ENCODE assay signal across 8 cellular contexts in genomic region chr2:26184555-26185303, GRCh38. TPM values are rescaled to one million over a fixed set of nuclear protein-coding genes. Genes with fewer than 3 reads are reported as not detected.
DNase-seq lines count a peak whose midpoint lies in the region; ATAC-seq, FAIRE-seq and TF ChIP-seq lines count a peak whose summit lies in the region.

No MANE protein-coding gene starts in this region.

- H3K9ac ChIP-seq in endothelial cell of umbilical vein (replicated peaks; ENCODE audit: extremely low read depth, insufficient read depth, low read length) (peak overlapping the region; percentile 55), muscle layer of colon (ENCODE audit: low read length) (no peak overlapping the region)

- H3K9me1 ChIP-seq in endothelial cell of umbilical vein (replicated peaks; ENCODE audit: control insufficient read depth, extremely low read depth, insufficient read depth, low read length) = no peaks in the 10 kb centered on the region

- no peaks in the 10 kb centered on the region for H3K36me3 ChIP-seq in endothelial cell of umbilical vein (ENCODE audit: control insufficient read depth in 2 of 2, extremely low read depth in 1 of 2, insufficient read depth in 2 of 2, low read length in 2 of 2)
- peaks cover 4% of the 10 kb centered on the region for H3K36me3 ChIP-seq in muscle layer of colon (ENCODE audit: insufficient read depth, low read length)

- CTCF ChIA-PET in endothelial cell of umbilical vein (lab: Charles Lee) = interaction anchor here (0.5 to 3.2 kb wide), 32 partner anchors 8 to 349 kb away, joined by 3 to 26 read pairs (median 4); partner anchors contain the start of genes GAREM2, KIF3C and RAB10

- H3K27me3 ChIP-seq in endothelial cell of umbilical vein (ENCODE audit: control insufficient read depth in 2 of 2, insufficient read depth in 2 of 2, low read length in 2 of 2) (no peaks in the 10 kb centered on the region), muscle layer of colon (ENCODE audit: control insufficient read depth in 1 of 2, insufficient read depth in 2 of 2, low read length in 2 of 2) (no peaks in the 10 kb centered on the region)

- H4K20me1 ChIP-seq in endothelial cell of umbilical vein (replicated peaks; ENCODE audit: control insufficient read depth, extremely low read depth, insufficient read depth, low read length) = no peaks in the 10 kb centered on the region

- BruUV-seq in endothelial cell of umbilical vein (replicated peaks; lab: Mats Ljungman, UMichigan) = no TSS peak

- H3K9me3 ChIP-seq in endothelial cell of umbilical vein (replicated peaks; ENCODE audit: control insufficient read depth, insufficient read depth, low read length) = no peaks in the 10 kb centered on the region
- no peaks in the 10 kb centered on the region for H3K9me3 ChIP-seq in muscle layer of colon (ENCODE audit: low read length)

- H3K4me3 ChIP-seq in endothelial cell of umbilical vein (replicated peaks in 1 of 3; ENCODE audit: insufficient read depth in 1 of 3, low read depth in 1 of 3, low read length in 3 of 3) = peak overlapping the region; percentile 50 to 52 (median 51)
- H3K4me3 ChIP-seq in muscle layer of colon (ENCODE audit: low read depth in 1 of 2, low read length in 2 of 2) = peak overlapping the region; percentile 61 to 71

- ATAC-seq in GM21423 (IDR thresholded peaks at IDR 0.05; ENCODE audit: unreplicated experiment) = peak; percentile 81

- H3K27ac ChIP-seq in endothelial cell of umbilical vein (ENCODE audit: insufficient read depth, low read depth, low read length) = no peak overlapping the region
- peak overlapping the region; percentile 75 for H3K27ac ChIP-seq in muscle layer of colon (ENCODE audit: low read depth, low read length)

- no peaks in the 10 kb centered on the region for H3K79me2 ChIP-seq in endothelial cell of umbilical vein (ENCODE audit: control insufficient read depth, insufficient read depth, low read length)

- peak; percentile 53 for TF ChIP-seq POLR2A in endothelial cell of umbilical vein (IDR thresholded peaks at IDR 0.05; ENCODE audit: low read depth, low read length)

- H3K4me2 ChIP-seq in endothelial cell of umbilical vein (ENCODE audit: insufficient read depth, low read length) = peak overlapping the region; percentile 69

- H3K4me1 ChIP-seq in endothelial cell of umbilical vein (ENCODE audit: control insufficient read depth, extremely low read depth, insufficient read depth, low read length) = peaks cover 3% of the 10 kb centered on the region
- peaks cover 5% of the 10 kb centered on the region for H3K4me1 ChIP-seq in muscle layer of colon (ENCODE audit: insufficient read depth, low read length)

- peak; percentile 70 to 84 for TF ChIP-seq CTCF in endothelial cell of umbilical vein (IDR thresholded peaks at IDR 0.05; ENCODE audit: extremely low read depth in 1 of 2, insufficient read depth in 1 of 2, low read depth in 1 of 2, low read length in 2 of 2)

- dilution Hi-C loops in endothelial cell of umbilical vein (cut with MboI; ENCODE audit: extremely low pct_ligation_motif_present, low sequenced_read_pairs) = no loop called here

- H2AFZ ChIP-seq in endothelial cell of umbilical vein (ENCODE audit: low read depth, low read length) = peak overlapping the region; percentile 89

- POLR2A ChIA-PET in endothelial cell of umbilical vein (lab: Charles Lee) = no interaction called here

- peak; percentile 73 for FAIRE-seq in endothelial cell of umbilical vein (lab: Jason Lieb, UNC)

- DNase-seq in Caki2 (ENCODE audit: low read depth) (peak; percentile 61), LoVo (ENCODE audit: low spot score) (peak; percentile 43), endothelial cell of umbilical vein (ENCODE audit: low read depth, low spot score) (peak; percentile 86), NCI-H226 (no peak)
- DNase-seq in activated CD8-positive, alpha-beta memory T cell treated with anti-CD3 and anti-CD28 coated beads for 1 hour (ENCODE audit: extremely low read depth in 1 of 2, low read depth in 1 of 2) = peak; percentile 70 to 76
- peak; percentile 53 for DNase-seq in stimulated activated CD8-positive, alpha-beta memory T cell treated with anti-CD3 and anti-CD28 coated beads, Interleukin-7, amount 100 ng/mL, for 24 hours (ENCODE audit: low read depth)

- in situ Hi-C loops in Caki2 (cut with HindIII; ENCODE audit: low pct_unique_long_range_greater_than_20kb, low sequenced_read_pairs) = no loop called here

- intact Hi-C loops in endothelial cell of umbilical vein (cut with micrococcal nuclease) = no loop called here

TF ChIP-seq in endothelial cell of umbilical vein, 7 proteins besides CTCF, POLR2A, EP300 and RAD21:
- no peak for TF ChIP-seq GATA2 (IDR thresholded peaks at IDR 0.05; ENCODE audit: insufficient read depth, insufficient read length, low read depth, low read length)
- no peak for TF ChIP-seq FOS (IDR thresholded peaks at IDR 0.05; ENCODE audit: borderline replicate concordance, insufficient read depth, low read length)
- no peak for TF ChIP-seq MYC (IDR thresholded peaks at IDR 0.05; ENCODE audit: low read depth, low read length)
- TF ChIP-seq EZH2 (IDR thresholded peaks at IDR 0.05; ENCODE audit: borderline replicate concordance, low read depth, low read length, severe bottlenecking) = no peak
- peak; percentile 69 for TF ChIP-seq POLR2AphosphoS5 (IDR thresholded peaks at IDR 0.05; ENCODE audit: insufficient read depth, low read depth, low read length)
- TF ChIP-seq MAX (IDR thresholded peaks at IDR 0.05; ENCODE audit: insufficient read depth, insufficient read length) = peak; percentile 59
- no peak for TF ChIP-seq JUN (IDR thresholded peaks at IDR 0.05; ENCODE audit: borderline replicate concordance, insufficient read depth, insufficient read length, low read depth)

RNA-seq across cellular contexts. Expression of gene GAREM2, which starts 11.8 kb away (rescaled TPM):
- total RNA-seq in Caki2 (2014; rRNA removed; shearing (Covaris generic); ENCODE audit: low replicate concordance) = 3.0 and 3.6 TPM in 2 replicates
- total RNA-seq in endothelial cell of umbilical vein = 3.1 and 4.5 TPM in 2 replicates
- 3.7 TPM in 2 replicates for polyA plus RNA-seq in endothelial cell of umbilical vein
- 2.4 and 2.8 TPM in 2 replicates for polyA plus RNA-seq in endothelial cell of umbilical vein (2011; cell fraction: cytosol; rRNA removed)
- polyA plus RNA-seq in endothelial cell of umbilical vein (2011; cell fraction: nucleus; rRNA removed) = 3.0 and 3.1 TPM in 2 replicates
- polyA plus RNA-seq in endothelial cell of umbilical vein (2012) = 4.1 and 4.4 TPM in 2 replicates
- 2.5 and 3.2 TPM in 2 replicates for polyA minus RNA-seq in endothelial cell of umbilical vein
- not detected for polyA minus RNA-seq in endothelial cell of umbilical vein (2011; cell fraction: cytosol; rRNA and poly(A)+ RNA removed)
- polyA minus RNA-seq in endothelial cell of umbilical vein (2011; cell fraction: nucleus; rRNA and poly(A)+ RNA removed) = 1.4 and 2.0 TPM in 2 replicates

RNA-seq across cellular contexts. Expression of gene HADHA, which starts 59.7 kb away (rescaled TPM):
- 218 and 229 TPM in 2 replicates for total RNA-seq in Caki2 (2014; rRNA removed; shearing (Covaris generic); ENCODE audit: low replicate concordance)
- total RNA-seq in endothelial cell of umbilical vein = 151 and 158 TPM in 2 replicates
- 67.5 and 79.4 TPM in 2 replicates for polyA plus RNA-seq in endothelial cell of umbilical vein
- 107 and 113 TPM in 2 replicates for polyA plus RNA-seq in endothelial cell of umbilical vein (2011; cell fraction: cytosol; rRNA removed)
- polyA plus RNA-seq in endothelial cell of umbilical vein (2011; cell fraction: nucleus; rRNA removed) = 88.0 and 107 TPM in 2 replicates
- polyA plus RNA-seq in endothelial cell of umbilical vein (2012) = 203 and 205 TPM in 2 replicates
- 136 and 139 TPM in 2 replicates for polyA minus RNA-seq in endothelial cell of umbilical vein
- 112 TPM for polyA minus RNA-seq in endothelial cell of umbilical vein (2011; cell fraction: cytosol; rRNA and poly(A)+ RNA removed)
- 40.2 and 50.5 TPM in 2 replicates for polyA minus RNA-seq in endothelial cell of umbilical vein (2011; cell fraction: nucleus; rRNA and poly(A)+ RNA removed)
